19 cellular contexts compared by ENCODE assay signal in genomic region chr7:79403451-79403850, GRCh38. TPM values are rescaled to one million over a fixed set of nuclear protein-coding genes. Genes with fewer than 3 reads are reported as not detected.
DNase-seq lines count a peak whose midpoint lies in the region; ATAC-seq and TF ChIP-seq lines count a peak whose summit lies in the region.
"Had no signal": no experiment of that assay in that cellular context is flagged by ENCODE, and none has a peak within 500 bp of the region (broad histone marks: within the 10 kb centered on the region; RNA-seq: fewer than 3 reads in every experiment).

No MANE protein-coding gene starts in this region.

- H3K27me3 Mint-ChIP-seq in progenitor cell of endocrine pancreas: no peaks in the 10 kb centered on the region
- H3K27me3 Mint-ChIP-seq: activated CD4-positive, alpha-beta T cell treated with anti-CD3 and anti-CD28 coated beads, Interleukin-2, amount 10 ng/mL, durations not matched to agents 24 days and 14 days; activated naive CD8-positive, alpha-beta T cell treated with anti-CD3 and anti-CD28 coated beads, Interleukin-2, amount 50 U/mL, for 24 hours; stimulated activated naive CD8-positive, alpha-beta T cell treated with anti-CD3 and anti-CD28 coated beads, Interleukin-15, Interleukin-2, amounts not matched to agents 100 ng/mL and 50 ng/mL, for 24 hours had no signal

- intact Hi-C loops in Right ventricle myocardium superior (cut with DNase I) (no loop called here), upper lobe of right lung (cut with DNase I) (no loop called here), left colon (cut with DNase I, micrococcal nuclease) (no loop called here)

- H3K27me3 ChIP-seq in right atrium auricular region (no peaks in the 10 kb centered on the region), upper lobe of right lung (no peaks in the 10 kb centered on the region)
- H3K27me3 ChIP-seq: SJCRH30 had no signal

- no peaks in the 10 kb centered on the region for H3K36me3 ChIP-seq in right atrium auricular region
- H3K36me3 ChIP-seq in upper lobe of right lung: no peaks in the 10 kb centered on the region
- H3K36me3 ChIP-seq: SJCRH30 had no signal

- H3K27ac Mint-ChIP-seq in progenitor cell of endocrine pancreas: no peak overlapping the region
- H3K27ac Mint-ChIP-seq: activated CD4-positive, alpha-beta T cell treated with anti-CD3 and anti-CD28 coated beads, Interleukin-2, amount 10 ng/mL, durations not matched to agents 24 days and 14 days; activated naive CD8-positive, alpha-beta T cell treated with anti-CD3 and anti-CD28 coated beads, Interleukin-2, amount 50 U/mL, for 24 hours; stimulated activated naive CD8-positive, alpha-beta T cell treated with anti-CD3 and anti-CD28 coated beads, Interleukin-15, Interleukin-2, amounts not matched to agents 100 ng/mL and 50 ng/mL, for 24 hours had no signal

- H3K9me3 ChIP-seq in right atrium auricular region (no peaks in the 10 kb centered on the region), upper lobe of right lung (no peaks in the 10 kb centered on the region)
- H3K9me3 ChIP-seq: SJCRH30 had no signal

- ATAC-seq in Right ventricle myocardium superior (ENCODE audit: poor library complexity): peak; percentile 63
- no peak for ATAC-seq in upper lobe of right lung
- no peak for ATAC-seq in left colon
- ATAC-seq: activated naive CD8-positive, alpha-beta T cell treated with anti-CD3 and anti-CD28 coated beads, Interleukin-2, amount 50 U/mL, for 24 hours had no signal

- peaks cover 0 to 17% of the 10 kb centered on the region in 2 donors for H3K4me1 ChIP-seq in right atrium auricular region
- peaks cover 3% of the 10 kb centered on the region for H3K4me1 ChIP-seq in upper lobe of right lung

- H3K4me1 Mint-ChIP-seq in progenitor cell of endocrine pancreas (ENCODE audit: low read depth): no peaks in the 10 kb centered on the region
- H3K4me1 Mint-ChIP-seq: activated CD4-positive, alpha-beta T cell treated with anti-CD3 and anti-CD28 coated beads, Interleukin-2, amount 10 ng/mL, durations not matched to agents 24 days and 14 days; activated naive CD8-positive, alpha-beta T cell treated with anti-CD3 and anti-CD28 coated beads, Interleukin-2, amount 50 U/mL, for 24 hours had no signal

- no peak overlapping the region for H3K27ac ChIP-seq in right atrium auricular region
- H3K27ac ChIP-seq in cingulate gyrus (ENCODE audit: low read depth, low read length): peak overlapping the region; percentile 31
- no peak overlapping the region for H3K27ac ChIP-seq in upper lobe of right lung
- H3K27ac ChIP-seq: SJCRH30 had no signal

- no peak overlapping the region for H3K4me3 ChIP-seq in right atrium auricular region
- no peak overlapping the region for H3K4me3 ChIP-seq in upper lobe of right lung
- H3K4me3 ChIP-seq: SJCRH30 had no signal

- no peaks in the 10 kb centered on the region for H3K36me3 Mint-ChIP-seq in progenitor cell of endocrine pancreas (ENCODE audit: insufficient read depth)

- no peaks in the 10 kb centered on the region for H3K9me3 Mint-ChIP-seq in progenitor cell of endocrine pancreas (ENCODE audit: low read depth)
- H3K9me3 Mint-ChIP-seq: activated CD4-positive, alpha-beta T cell treated with anti-CD3 and anti-CD28 coated beads, Interleukin-2, amount 10 ng/mL, durations not matched to agents 24 days and 14 days; activated naive CD8-positive, alpha-beta T cell treated with anti-CD3 and anti-CD28 coated beads, Interleukin-2, amount 50 U/mL, for 24 hours; stimulated activated naive CD8-positive, alpha-beta T cell treated with anti-CD3 and anti-CD28 coated beads, Interleukin-15, Interleukin-2, amounts not matched to agents 100 ng/mL and 50 ng/mL, for 24 hours had no signal

- TF ChIP-seq CTCF in right atrium auricular region (IDR thresholded peaks at IDR 0.05) (no peak), upper lobe of right lung (IDR thresholded peaks at IDR 0.05) (no peak), progenitor cell of endocrine pancreas (IDR thresholded peaks at IDR 0.05; ENCODE audit: unreplicated experiment) (no peak)

- DNase-seq in Right ventricle myocardium superior (no peak), right atrium auricular region (ENCODE audit: low spot score) (no peak), iris pigment epithelial cell (ENCODE audit: low read depth) (peak; percentile 68), stromal cell of bone marrow (ENCODE audit: low read depth) (peak; percentile 55), upper lobe of right lung (no peak), progenitor cell of endocrine pancreas (ENCODE audit: low spot score, unreplicated experiment) (no peak), left colon (no peak)
- DNase-seq: 8988T; activated CD4-positive, alpha-beta T cell treated with anti-CD3 and anti-CD28 coated beads, Interleukin-2, amount 10 ng/mL, durations not matched to agents 24 days and 14 days; activated naive CD8-positive, alpha-beta T cell treated with anti-CD3 and anti-CD28 coated beads, Interleukin-2, amount 50 U/mL, for 24 hours; effector memory CD4-positive, alpha-beta T cell; foreskin melanocyte; GF-D8; H7; NCI-H1436; SJCRH30; stimulated activated CD4-positive, alpha-beta T cell treated with anti-CD3 and anti-CD28 coated beads, Interleukin-2, amount 100 ng/mL, for 48 hours had no signal

- H3K4me3 Mint-ChIP-seq in progenitor cell of endocrine pancreas (ENCODE audit: low read depth): no peak overlapping the region
- H3K4me3 Mint-ChIP-seq: activated CD4-positive, alpha-beta T cell treated with anti-CD3 and anti-CD28 coated beads, Interleukin-2, amount 10 ng/mL, durations not matched to agents 24 days and 14 days; activated naive CD8-positive, alpha-beta T cell treated with anti-CD3 and anti-CD28 coated beads, Interleukin-2, amount 50 U/mL, for 24 hours; stimulated activated naive CD8-positive, alpha-beta T cell treated with anti-CD3 and anti-CD28 coated beads, Interleukin-15, Interleukin-2, amounts not matched to agents 100 ng/mL and 50 ng/mL, for 24 hours had no signal

RNA-seq across cellular contexts. Expression of gene MAGI2, which starts 50.0 kb away (rescaled TPM):
- total RNA-seq in Right ventricle myocardium superior (3.9 TPM), right atrium auricular region (1 to 10 TPM; 5.9 to 6.0 TPM), upper lobe of right lung (12.8 TPM), progenitor cell of endocrine pancreas (11.4 and 13.4 TPM in 2 replicates), left colon (1 to 10 TPM; 1.4 to 3.5 TPM)

Comparison
In these comparisons a context has a peak if more than half of its experiments do, and no peak if none do; other contexts are left out.
1. DNase-seq: peak in iris pigment epithelial cell (single experiment) and stromal cell of bone marrow (single experiment); none in Right ventricle myocardium superior (single experiment), right atrium auricular region (single experiment), upper lobe of right lung (single experiment), progenitor cell of endocrine pancreas (single experiment) and left colon (0 of 2).